In the genomic region with DNA sequence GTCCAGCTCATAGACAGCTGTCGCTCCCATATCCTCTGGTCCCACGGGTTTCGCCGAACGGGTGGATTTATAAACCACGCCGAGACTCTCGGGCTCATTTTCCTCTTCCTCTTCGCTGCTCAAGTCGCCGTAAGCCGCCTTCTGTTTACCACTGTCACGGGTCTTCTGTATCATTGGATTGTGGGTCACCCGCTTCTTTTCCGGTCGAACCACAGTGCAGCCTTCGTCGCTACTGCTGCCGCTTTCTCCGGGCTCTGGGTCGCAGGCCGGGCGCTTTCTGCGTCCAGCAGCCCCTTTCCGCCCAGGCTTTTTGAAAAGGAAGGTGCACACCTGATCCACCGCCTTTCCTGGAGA, we compare ENCODE assay signal across 7 cellular contexts. TPM values are rescaled to one million over a fixed set of nuclear protein-coding genes. Genes with fewer than 3 reads are reported as not detected.
DNase-seq lines count a peak whose midpoint lies in the region; ATAC-seq, FAIRE-seq and TF ChIP-seq lines count a peak whose summit lies in the region.

No MANE protein-coding gene starts in this region.

- no peak overlapping the region for H4K5ac ChIP-seq in H1 (ENCODE audit: insufficient read length, low read depth, low read length)

- no peaks in the 10 kb centered on the region for H3K9me3 ChIP-seq in Panc1 (ENCODE audit: control insufficient read depth, insufficient read depth, low read depth, low read length)
- no peaks in the 10 kb centered on the region for H3K9me3 ChIP-seq in H1 (ENCODE audit: insufficient read depth in 2 of 2, low read depth in 1 of 2, low read length in 1 of 2)
- H3K9me3 ChIP-seq in naive thymus-derived CD4-positive, alpha-beta T cell (ENCODE audit: control insufficient read depth in 2 of 3, low read length in 3 of 3): no peaks in the 10 kb centered on the region

- peaks cover 0 to 8% of the 10 kb centered on the region in 2 experiments; a peak in 1 of 4 replicates for H3K79me2 ChIP-seq in H1 (ENCODE audit: control insufficient read depth in 1 of 2, insufficient read depth in 2 of 2, low read length in 2 of 2)

- no peaks in the 10 kb centered on the region for H3K79me1 ChIP-seq in H1 (ENCODE audit: low read depth, low read length)

- H4K8ac ChIP-seq in H1 (ENCODE audit: extremely low read depth, insufficient read depth, low read length): peak overlapping the region; percentile 84; the same call in 1 of the 2 replicates

- POLR2A ChIA-PET in Panc1 (lab: Charles Lee) (no interaction called here), H1 (lab: Charles Lee; ENCODE audit: partially characterized antibody) (interaction anchor here (0.9 to 2.5 kb wide), 9 partner anchors 9 to 80 kb away, joined by 3 to 13 read pairs (median 5); a partner anchor contains a TSS)
- POLR2A ChIA-PET in naive thymus-derived CD4-positive, alpha-beta T cell (lab: Charles Lee): interaction anchor here (0.6 to 4.1 kb wide), 16 partner anchors 9 to 296 kb away, joined by 3 to 46 read pairs (median 6); a partner anchor contains a TSS

- peak overlapping the region; percentile 86 to 100 (median 97) for H3K4me3 Mint-ChIP-seq in naive thymus-derived CD4-positive, alpha-beta T cell

- TSS peak; percentile 98 for BruUV-seq in Panc1 (replicated peaks; lab: Mats Ljungman, UMichigan)

- CTCF ChIA-PET in Panc1 (lab: Charles Lee) (interaction anchor here (0.6 to 1.1 kb wide), 2 partner anchors 9 to 252 kb away, joined by 4 to 10 read pairs; no protein-coding TSS in a partner anchor), H1 (lab: Charles Lee; ENCODE audit: partially characterized antibody) (interaction anchor here (1.0 to 2.4 kb wide), 2 partner anchors 9 to 17 kb away, joined by 3 to 13 read pairs; no protein-coding TSS in a partner anchor)
- CTCF ChIA-PET in naive thymus-derived CD4-positive, alpha-beta T cell (lab: Charles Lee): interaction anchor here (0.8 kb wide), 1 partner anchor 11 kb away, joined by 3 read pairs; no protein-coding TSS in a partner anchor

- no peak overlapping the region; the same call in 1 of the 2 replicates for H3K18ac ChIP-seq in H1 (ENCODE audit: extremely low read depth, low read length)

- H2AK5ac ChIP-seq in H1 (ENCODE audit: low read depth, low read length): no peak overlapping the region

- H3K23ac ChIP-seq in H1 (ENCODE audit: insufficient read length): no peak overlapping the region

- H2BK20ac ChIP-seq in H1 (ENCODE audit: low read length): no peak overlapping the region

- peak; percentile 30 for ATAC-seq in GM18873 (IDR thresholded peaks at IDR 0.05; ENCODE audit: low FRiP score, unreplicated experiment)
- ATAC-seq in HG02623 (IDR thresholded peaks at IDR 0.05; ENCODE audit: unreplicated experiment): peak; percentile 31
- peak; percentile 71 for ATAC-seq in Panc1
- peak; percentile 58 for ATAC-seq in naive thymus-derived CD4-positive, alpha-beta T cell

- H3K9ac ChIP-seq in H1 (replicated peaks in 1 of 4; ENCODE audit: extremely low read depth in 1 of 4, low read depth in 3 of 4, low read length in 3 of 4): peak overlapping the region in 3 of 4 experiments; percentile 48 to 79 (median 64); a peak in 6 of 7 replicates

- peak overlapping the region; percentile 94 to 100 (median 99) for H3K27ac Mint-ChIP-seq in naive thymus-derived CD4-positive, alpha-beta T cell

- in situ Hi-C loops in Panc1 (cut with HindIII; ENCODE audit: low pct_unique_long_range_greater_than_20kb, low sequenced_read_pairs): no loop called here

- peaks cover 0 to 13% (median 3%) of the 10 kb centered on the region in 5 donors for H3K36me3 Mint-ChIP-seq in naive thymus-derived CD4-positive, alpha-beta T cell

- no peak for TF ChIP-seq RAD21 in H1 (IDR thresholded peaks at IDR 0.05 in 1 of 2, conservative IDR thresholded peaks at IDR 0.05 in 1 of 2; ENCODE audit: low read depth in 2 of 2, low read length in 2 of 2)

- peak overlapping the region; percentile 30 for H3K56ac ChIP-seq in H1 (replicated peaks; ENCODE audit: insufficient read length, low read depth, low read length)

- H2BK120ac ChIP-seq in H1 (replicated peaks; ENCODE audit: low read depth, low read length): no peak overlapping the region

- H3K27me3 ChIP-seq in Panc1 (ENCODE audit: control insufficient read depth, insufficient read depth, low read length) (no peaks in the 10 kb centered on the region), H1 (replicated peaks in 1 of 4; ENCODE audit: control insufficient read depth in 3 of 4, extremely low read depth in 1 of 4, insufficient read depth in 3 of 4, low read length in 3 of 4) (no peaks in the 10 kb centered on the region)
- H3K27me3 ChIP-seq in naive thymus-derived CD4-positive, alpha-beta T cell (ENCODE audit: control insufficient read depth in 2 of 2, insufficient read depth in 2 of 2, low read length in 2 of 2): no peaks in the 10 kb centered on the region

- H2BK15ac ChIP-seq in H1 (ENCODE audit: low read length): no peak overlapping the region

- H3K9me3 Mint-ChIP-seq in naive thymus-derived CD4-positive, alpha-beta T cell: peaks cover 0 to 6% (median 0%) of the 10 kb centered on the region in 11 donors

- peaks cover 2% of the 10 kb centered on the region; the same call in 1 of the 2 replicates for H3K36me3 ChIP-seq in Panc1 (ENCODE audit: control insufficient read depth, insufficient read depth, low read length)
- H3K36me3 ChIP-seq in H1 (ENCODE audit: control insufficient read depth in 2 of 4, insufficient read depth in 4 of 4, low read length in 3 of 4): peaks cover 0 to 3% (median 0%) of the 10 kb centered on the region in 4 experiments; a peak in 1 of 8 replicates
- no peaks in the 10 kb centered on the region for H3K36me3 ChIP-seq in naive thymus-derived CD4-positive, alpha-beta T cell (ENCODE audit: control insufficient read depth in 2 of 3, insufficient read depth in 3 of 3, low read length in 3 of 3)

- H3K4me2 ChIP-seq in H1 (ENCODE audit: insufficient read depth in 1 of 2, low read depth in 2 of 2, low read length in 2 of 2): peak overlapping the region; percentile 85 to 98

- DNase-seq in Panc1 (ENCODE audit: low read depth, low spot score) (peak; percentile 20), H1 (ENCODE audit: low read depth in 1 of 2, low spot score in 2 of 2) (no peak), GOT3 (lab: John Stamatoyannopoulos, UW) (no peak), COLO829 (ENCODE audit: low spot score) (no peak)
- peak in 1 of 9 donors; percentile 51 for DNase-seq in naive thymus-derived CD4-positive, alpha-beta T cell

- WGBS in H1 (ENCODE audit: extremely low coverage in 1 of 2, insufficient coverage in 1 of 2, insufficient read length in 1 of 2, insufficient replicate concordance in 2 of 2, low coverage in 1 of 2, low lambda C conversion rate in 2 of 2, missing lambda C conversion rate in 1 of 2), 2 experiments: 1% methylated on average over 15 of the region's 26 CpGs; no CpG with 5 or more reads in 1 of the 2 experiments

- no peak overlapping the region for H2BK5ac ChIP-seq in H1 (ENCODE audit: low read depth, low read length)

- TF ChIP-seq EP300 in H1 (IDR thresholded peaks at IDR 0.05; ENCODE audit: borderline replicate concordance in 1 of 2, low read depth in 2 of 2, low read length in 2 of 2): no peak

- no peak overlapping the region for H3K4ac ChIP-seq in H1 (replicated peaks; ENCODE audit: insufficient read length, low read depth, low read length)

- H3K27ac ChIP-seq in Panc1 (ENCODE audit: low read length) (peak overlapping the region; percentile 88), H1 (ENCODE audit: low read depth, low read length) (no peak overlapping the region; the same call in 1 of the 2 replicates)
- H3K27ac ChIP-seq in naive thymus-derived CD4-positive, alpha-beta T cell (ENCODE audit: low read depth, low read length): peak overlapping the region; percentile 88

- FAIRE-seq in H1 (lab: Jason Lieb, UNC): no peak

- H2AFZ ChIP-seq in H1 (ENCODE audit: low read length): no peak overlapping the region; the same call in 1 of the 2 replicates

- peak overlapping the region; percentile 81 to 88 for H3K4me3 ChIP-seq in Panc1 (ENCODE audit: low read depth in 2 of 2, low read length in 2 of 2)
- peak overlapping the region; percentile 81 to 95 (median 90) for H3K4me3 ChIP-seq in H1 (ENCODE audit: extremely low read depth in 1 of 4, insufficient read depth in 2 of 4, low read depth in 3 of 4, low read length in 4 of 4)
- peak overlapping the region; percentile 90 for H3K4me3 ChIP-seq in naive thymus-derived CD4-positive, alpha-beta T cell (ENCODE audit: low read length)

- TF ChIP-seq CTCF in Panc1 (IDR thresholded peaks at IDR 0.05) (no peak), H1 (IDR thresholded peaks at IDR 0.05; ENCODE audit: control extremely low read depth in 1 of 3, insufficient read depth in 1 of 3, low read depth in 1 of 3, low read length in 3 of 3) (no peak)

- H2BK12ac ChIP-seq in H1 (ENCODE audit: low read depth, low read length): no peak overlapping the region

- no peaks in the 10 kb centered on the region for H3K27me3 Mint-ChIP-seq in naive thymus-derived CD4-positive, alpha-beta T cell

- no peak overlapping the region for H3K14ac ChIP-seq in H1 (ENCODE audit: insufficient read length)

- peaks cover 6 to 35% (median 15%) of the 10 kb centered on the region in 7 donors for H3K4me1 Mint-ChIP-seq in naive thymus-derived CD4-positive, alpha-beta T cell

- no peak overlapping the region for H4K91ac ChIP-seq in H1 (replicated peaks; ENCODE audit: insufficient read length, low read length)

- peaks cover 12% of the 10 kb centered on the region for H3K4me1 ChIP-seq in Panc1 (ENCODE audit: control insufficient read depth, insufficient read depth, low read length)
- H3K4me1 ChIP-seq in H1 (replicated peaks in 1 of 4; ENCODE audit: control insufficient read depth in 3 of 4, insufficient read depth in 4 of 4, low read length in 3 of 4): no peaks in the 10 kb centered on the region
- H3K4me1 ChIP-seq in naive thymus-derived CD4-positive, alpha-beta T cell (ENCODE audit: control insufficient read depth in 2 of 2, insufficient read depth in 2 of 2, low read length in 2 of 2): peaks cover 7 to 8% of the 10 kb centered on the region in 2 donors

- H4K20me1 ChIP-seq in H1 (replicated peaks in 1 of 2; ENCODE audit: control insufficient read depth in 1 of 2, insufficient read depth in 2 of 2, low read length in 2 of 2): no peaks in the 10 kb centered on the region

- intact Hi-C loops in Panc1 (cut with micrococcal nuclease; ENCODE audit: unreplicated experiment): loop anchor here (5.0 kb wide), 1 partner anchor 79 kb away; a partner anchor contains a TSS
- intact Hi-C loops in naive thymus-derived CD4-positive, alpha-beta T cell (cut with micrococcal nuclease): loop anchor here (1.0 to 5.0 kb wide), 16 partner anchors 10 to 1524 kb away; a partner anchor contains a TSS

- TF ChIP-seq POLR2A in H1 (IDR thresholded peaks at IDR 0.05; ENCODE audit: control extremely low read depth in 1 of 2, low read depth in 2 of 2, low read length in 2 of 2): no peak

- 0 out of 2 replicates have a peak, but pooled peaks cover 2% of the 10 kb centered on the region for H3K23me2 ChIP-seq in H1 (ENCODE audit: low read depth, low read length)

RNA-seq across cellular contexts. Expression of a gene that starts 0.3 kb away (rescaled TPM):
- 23.4 TPM for total RNA-seq in Panc1 (2021; ENCODE audit: unreplicated experiment)
- polyA plus RNA-seq in Panc1 (2012; ENCODE audit: insufficient read length): 18.0 TPM
- total RNA-seq in H1 (2021; fragmentation: NEBNext Ultra II Directional; extraction: Animal tissue kit (Norgen Biotek cat#: 25700)): 14.2 and 14.3 TPM in 2 replicates
- polyA plus RNA-seq in H1 (2011; rRNA removed): 9.7 and 10.3 TPM in 2 replicates
- polyA plus RNA-seq in H1 (2011; cell fraction: cytosol; rRNA removed): 15.4 TPM
- 9.4 TPM for polyA plus RNA-seq in H1 (2011; cell fraction: nucleus; rRNA removed)
- polyA plus RNA-seq in H1 (2012, experiment 1 of 2): 12.5 to 14.2 TPM (median 13.7 TPM) in 4 replicates
- 6.4 TPM for polyA plus RNA-seq in H1 (2012, experiment 2 of 2)
- polyA plus RNA-seq in H1 (2013, experiment 1 of 2): 14.0 TPM
- 12.8 TPM for polyA plus RNA-seq in H1 (2013, experiment 2 of 2)
- polyA minus RNA-seq in H1 (2011; rRNA and poly(A)+ RNA removed): 3.8 and 4.5 TPM in 2 replicates
- polyA minus RNA-seq in H1 (2011; cell fraction: cytosol; rRNA and poly(A)+ RNA removed): 4.5 TPM
- polyA minus RNA-seq in H1 (2011; cell fraction: nucleus; rRNA and poly(A)+ RNA removed): 2.7 TPM
- 10 to 100 TPM; 25.5 to 40.6 (median 34.7) TPM for total RNA-seq in naive thymus-derived CD4-positive, alpha-beta T cell
- polyA plus RNA-seq in naive thymus-derived CD4-positive, alpha-beta T cell: 10 to 100 TPM; 47.8 to 76.4 TPM

RNA-seq across cellular contexts. Expression of a gene that starts 0.4 kb away (rescaled TPM):
- 252 TPM for total RNA-seq in Panc1 (2021; ENCODE audit: unreplicated experiment)
- polyA plus RNA-seq in Panc1 (2012; ENCODE audit: insufficient read length): 369 TPM
- 69.7 and 74.1 TPM in 2 replicates for total RNA-seq in H1 (2021; fragmentation: NEBNext Ultra II Directional; extraction: Animal tissue kit (Norgen Biotek cat#: 25700))
- 36.7 and 65.6 TPM in 2 replicates for polyA plus RNA-seq in H1 (2011; rRNA removed)
- polyA plus RNA-seq in H1 (2011; cell fraction: cytosol; rRNA removed): 107 TPM
- 11.6 TPM for polyA plus RNA-seq in H1 (2011; cell fraction: nucleus; rRNA removed)
- 111 to 144 TPM (median 129 TPM) in 4 replicates for polyA plus RNA-seq in H1 (2012, experiment 1 of 2)
- polyA plus RNA-seq in H1 (2012, experiment 2 of 2): 18.6 TPM
- 174 TPM for polyA plus RNA-seq in H1 (2013, experiment 1 of 2)
- polyA plus RNA-seq in H1 (2013, experiment 2 of 2): 186 TPM
- 11.5 and 14.5 TPM in 2 replicates for polyA minus RNA-seq in H1 (2011; rRNA and poly(A)+ RNA removed)
- 31.8 TPM for polyA minus RNA-seq in H1 (2011; cell fraction: cytosol; rRNA and poly(A)+ RNA removed)
- 8.2 TPM for polyA minus RNA-seq in H1 (2011; cell fraction: nucleus; rRNA and poly(A)+ RNA removed)
- 10 to 100 TPM; 41.6 to 94.7 (median 46.8) TPM for total RNA-seq in naive thymus-derived CD4-positive, alpha-beta T cell
- polyA plus RNA-seq in naive thymus-derived CD4-positive, alpha-beta T cell: 100 to 1,000 TPM; 172 to 313 TPM

RNA-seq across cellular contexts. Expression of a gene that starts 18.5 kb away (rescaled TPM):
- 27.8 TPM for total RNA-seq in Panc1 (2021; ENCODE audit: unreplicated experiment)
- 25.5 TPM for polyA plus RNA-seq in Panc1 (2012; ENCODE audit: insufficient read length)
- total RNA-seq in H1 (2021; fragmentation: NEBNext Ultra II Directional; extraction: Animal tissue kit (Norgen Biotek cat#: 25700)): 20.9 and 22.2 TPM in 2 replicates
- 3.9 and 7.8 TPM in 2 replicates for polyA plus RNA-seq in H1 (2011; rRNA removed)
- polyA plus RNA-seq in H1 (2011; cell fraction: cytosol; rRNA removed): 17.6 TPM
- polyA plus RNA-seq in H1 (2011; cell fraction: nucleus; rRNA removed): 4.2 TPM
- 25.7 to 37.4 TPM (median 26.6 TPM) in 4 replicates for polyA plus RNA-seq in H1 (2012, experiment 1 of 2)
- polyA plus RNA-seq in H1 (2012, experiment 2 of 2): 3.3 TPM
- polyA plus RNA-seq in H1 (2013, experiment 1 of 2): 39.6 TPM
- polyA plus RNA-seq in H1 (2013, experiment 2 of 2): 39.7 TPM
- 3.8 and 5.6 TPM in 2 replicates for polyA minus RNA-seq in H1 (2011; rRNA and poly(A)+ RNA removed)
- 5.9 TPM for polyA minus RNA-seq in H1 (2011; cell fraction: cytosol; rRNA and poly(A)+ RNA removed)
- 7.6 TPM for polyA minus RNA-seq in H1 (2011; cell fraction: nucleus; rRNA and poly(A)+ RNA removed)
- 10 to 100 TPM in 3 of 5 experiments, 1 to 10 TPM in 2; 7.6 to 12.6 (median 11.3) TPM for total RNA-seq in naive thymus-derived CD4-positive, alpha-beta T cell
- 1 to 10 TPM; 7.3 to 8.3 TPM for polyA plus RNA-seq in naive thymus-derived CD4-positive, alpha-beta T cell

RNA-seq across cellular contexts. Expression of a gene that starts 24.5 kb away (rescaled TPM):
- total RNA-seq in Panc1 (2021; ENCODE audit: unreplicated experiment): 0.28 TPM
- polyA plus RNA-seq in Panc1 (2012; ENCODE audit: insufficient read length): not detected
- total RNA-seq in H1 (2021; fragmentation: NEBNext Ultra II Directional; extraction: Animal tissue kit (Norgen Biotek cat#: 25700)): 1.3 and 1.7 TPM in 2 replicates
- 0.77 and 0.79 TPM in 2 replicates for polyA plus RNA-seq in H1 (2011; rRNA removed)
- 1.5 TPM for polyA plus RNA-seq in H1 (2011; cell fraction: cytosol; rRNA removed)
- polyA plus RNA-seq in H1 (2011; cell fraction: nucleus; rRNA removed): 0.20 TPM
- polyA plus RNA-seq in H1 (2012, experiment 1 of 2): 1.1 to 2.7 TPM (median 2.3 TPM) in 4 replicates
- not detected for polyA plus RNA-seq in H1 (2012, experiment 2 of 2)
- polyA plus RNA-seq in H1 (2013, experiment 1 of 2): 2.1 TPM
- polyA plus RNA-seq in H1 (2013, experiment 2 of 2): 2.3 TPM
- 0.41 TPM in 1 of 2 replicates, not detected in the other for polyA minus RNA-seq in H1 (2011; rRNA and poly(A)+ RNA removed)
- not detected for polyA minus RNA-seq in H1 (2011; cell fraction: cytosol; rRNA and poly(A)+ RNA removed)
- polyA minus RNA-seq in H1 (2011; cell fraction: nucleus; rRNA and poly(A)+ RNA removed): not detected
- not detected for total RNA-seq in naive thymus-derived CD4-positive, alpha-beta T cell
- polyA plus RNA-seq in naive thymus-derived CD4-positive, alpha-beta T cell: not detected
